In genomic region chr6:343960-344815, GRCh38 we compare ENCODE assay signal across 2 cellular contexts.
A peak's percentile ranks its signal among the peaks of the same experiment; 100 is the strongest.
TF ChIP-seq lines count a peak whose summit lies in the region.

No MANE protein-coding gene starts in this region.

TF ChIP-seq in SK-N-SH treated with all-trans-retinoic acid at 6 μM for 48 hours, 23 proteins besides CTCF, POLR2A, EP300 and RAD21 (continued from another document):
- 0 out of 2 replicates have a peak, but pooled peaks have one; percentile 28 for TF ChIP-seq CSRNP3 (CRISPR knock-in tag; IDR thresholded peaks at IDR 0.05)
- TF ChIP-seq ISL1 (CRISPR knock-in tag; IDR thresholded peaks at IDR 0.05) = peak; percentile 96
- TF ChIP-seq RARB (CRISPR knock-in tag; IDR thresholded peaks at IDR 0.05) = no peak
- peak; percentile 74 for TF ChIP-seq TSHZ2 (CRISPR knock-in tag; IDR thresholded peaks at IDR 0.05)
- no peak for TF ChIP-seq SNAI2 (CRISPR knock-in tag; IDR thresholded peaks at IDR 0.05)
- TF ChIP-seq TCF4 (CRISPR knock-in tag; IDR thresholded peaks at IDR 0.05; ENCODE audit: borderline replicate concordance) = no peak
- peak; percentile 29; the same call in 1 of the 2 replicates for TF ChIP-seq ESRRG (CRISPR knock-in tag; IDR thresholded peaks at IDR 0.05)

TF ChIP-seq in SK-N-SH, 30 proteins besides CTCF, POLR2A, EP300 and RAD21 (continued from another document):
- no peak for TF ChIP-seq USF2 (IDR thresholded peaks at IDR 0.05; ENCODE audit: borderline replicate concordance, low read depth, low read length)
- TF ChIP-seq MXI1 (IDR thresholded peaks at IDR 0.05; ENCODE audit: low read depth, low read length) = no peak
